Comparison of ENCODE assay signal across 9 cellular contexts in the genomic region with DNA sequence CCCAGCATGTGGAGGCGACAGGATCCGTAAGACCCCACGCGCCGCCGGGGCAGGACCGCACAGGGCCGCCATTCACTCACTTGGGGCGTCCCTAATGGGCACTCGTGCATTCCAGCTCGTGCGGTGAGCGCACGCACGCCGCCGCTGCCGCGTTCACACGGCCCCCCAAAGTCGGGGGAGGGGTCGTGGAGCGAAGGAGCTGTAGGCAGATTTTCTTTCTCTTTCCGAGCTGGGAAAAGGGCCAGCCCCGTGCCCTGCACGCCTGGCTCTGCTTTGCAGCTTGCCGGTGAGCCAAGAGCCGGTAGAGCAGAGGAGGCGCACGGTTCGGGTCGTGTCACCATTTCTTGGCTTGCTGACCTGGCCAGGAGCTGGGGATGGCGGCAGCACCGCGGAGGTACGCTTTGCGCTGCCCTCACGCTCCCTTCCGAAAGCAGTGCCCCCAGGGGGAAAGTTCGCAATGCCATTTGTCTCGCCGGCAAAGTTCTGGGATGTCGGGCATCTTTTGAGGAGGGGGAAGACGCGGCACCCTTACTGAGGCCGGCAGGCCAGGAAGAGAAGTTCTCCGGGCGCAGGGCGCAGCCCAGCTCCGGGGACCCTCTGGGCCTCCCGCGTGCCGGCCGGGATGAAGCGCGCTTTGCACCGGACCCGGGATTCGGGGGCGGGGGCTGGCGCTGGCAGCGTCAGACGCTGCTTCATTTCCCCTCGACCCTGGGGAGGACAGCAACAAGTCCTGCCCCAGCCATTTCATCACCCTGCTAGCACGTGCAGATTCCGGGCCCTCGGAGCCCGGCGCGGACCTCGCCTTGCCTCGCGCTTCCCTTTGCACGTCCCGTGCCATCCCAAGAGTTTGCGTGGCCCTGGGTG. TPM values are rescaled to one million over a fixed set of nuclear protein-coding genes. Genes with fewer than 3 reads are reported as not detected.
DNase-seq lines count a peak whose midpoint lies in the region; ATAC-seq lines count a peak whose summit lies in the region.
"Had no signal": no experiment of that assay in that cellular context is flagged by ENCODE, and none has a peak within 500 bp of the region (broad histone marks: within the 10 kb centered on the region; RNA-seq: fewer than 3 reads in every experiment).

No MANE protein-coding gene starts in this region.

- peak overlapping the region; percentile 12 for H3K4me3 Mint-ChIP-seq in T-helper 17 cell

- H3K27ac Mint-ChIP-seq in T-helper 17 cell = no peak overlapping the region

- H3K27ac ChIP-seq in skin epidermis = peak overlapping the region in 7 of 21 experiments; percentile 9 to 63 (median 43)

- H3K27me3 Mint-ChIP-seq in T-helper 17 cell = peaks cover 79% of the 10 kb centered on the region

- H3K4me1 Mint-ChIP-seq in T-helper 17 cell = peaks cover 28% of the 10 kb centered on the region

- H3K9me3 ChIP-seq in T-helper 17 cell (ENCODE audit: control insufficient read depth, low read length, poor library complexity, severe bottlenecking) = no peaks in the 10 kb centered on the region

- ATAC-seq in T-helper 17 cell = no peak

- H3K36me3 Mint-ChIP-seq in T-helper 17 cell (ENCODE audit: low read depth) = peaks cover 4% of the 10 kb centered on the region

- H3K4me3 ChIP-seq in skin epidermis = peak overlapping the region; percentile 11 to 41 (median 28)

- DNase-seq in NCI-H748 (lab: John Stamatoyannopoulos, UW; ENCODE audit: unreplicated experiment) = peak; percentile 55
- DNase-seq in NCI-H748 treated with DMSO at 0.1 percent for 48 hours (lab: John Stamatoyannopoulos, UW) = no peak
- no peak for DNase-seq in T-helper 17 cell
- peak; percentile 45 for DNase-seq in glomerular visceral epithelial cell (ENCODE audit: extremely low spot score)
- DNase-seq in LoVo (ENCODE audit: low spot score) = no peak
- DNase-seq in cerebellar nuclear complex (lab: John Stamatoyannopoulos, UW) = no peak
- DNase-seq in NCI-H524 treated with DMSO at 0.1 percent for 48 hours (lab: John Stamatoyannopoulos, UW) = no peak
- DNase-seq: DND-41 had no signal

RNA-seq across cellular contexts. Expression of a gene that starts 0.9 kb away (rescaled TPM):
- total RNA-seq in T-helper 17 cell = not detected

Comparison
In these comparisons a context has a peak if more than half of its experiments do, and no peak if none do; other contexts are left out.
1. DNase-seq: peak in NCI-H748 (single experiment) and glomerular visceral epithelial cell (single experiment); none in NCI-H748 treated with DMSO at 0.1 percent for 48 hours (single experiment), T-helper 17 cell (0 of 3), LoVo (single experiment), cerebellar nuclear complex (0 of 2) and NCI-H524 treated with DMSO at 0.1 percent for 48 hours (single experiment).